Comparison of ENCODE assay signal across 16 cellular contexts in genomic region chr10:73234695-73235094, GRCh38.
"Had no signal": no experiment of that assay in that cellular context is flagged by ENCODE, and none has a peak within 500 bp of the region (broad histone marks: within the 10 kb centered on the region; RNA-seq: fewer than 3 reads in every experiment).

No MANE protein-coding gene starts in this region.

- H3K27me3 Mint-ChIP-seq: naive thymus-derived CD8-positive, alpha-beta T cell; stimulated activated memory B cell treated with anti-CD40 and anti-IgM and Interleukin-4, amounts not matched to agents 10 μg/mL and 1 μg/mL and 100 μg/mL, for 72 hours; stimulated activated naive CD8-positive, alpha-beta T cell treated with anti-CD3 and anti-CD28 coated beads, Interleukin-15, Interleukin-2, amounts not matched to agents 100 ng/mL and 50 ng/mL, for 24 hours had no signal

- H3K27ac ChIP-seq: coronary artery, epithelial cell of prostate, esophagus muscularis mucosa, right lobe of liver, tibial artery had no signal

- H3K27ac Mint-ChIP-seq: stimulated activated memory B cell treated with anti-CD40 and anti-IgM and Interleukin-4, amounts not matched to agents 10 μg/mL and 1 μg/mL and 100 μg/mL, for 72 hours; stimulated activated naive CD8-positive, alpha-beta T cell treated with anti-CD3 and anti-CD28 coated beads, Interleukin-15, Interleukin-2, amounts not matched to agents 100 ng/mL and 50 ng/mL, for 24 hours had no signal

- DNase-seq: central memory CD4-positive, alpha-beta T cell; effector CD4-positive, alpha-beta T cell; gastrocnemius medialis; immature natural killer cell; mammary epithelial cell; naive thymus-derived CD8-positive, alpha-beta T cell; posterior cingulate gyrus; right lobe of liver; stimulated activated CD4-positive, alpha-beta T cell treated with anti-CD3 and anti-CD28 coated beads, Interleukin-4, amount 100 ng/mL, for 1 hour; tibial artery had no signal

- H3K4me3 Mint-ChIP-seq: immature natural killer cell; naive thymus-derived CD8-positive, alpha-beta T cell; neural crest cell; stimulated activated memory B cell treated with anti-CD40 and anti-IgM and Interleukin-4, amounts not matched to agents 10 μg/mL and 1 μg/mL and 100 μg/mL, for 72 hours; stimulated activated naive CD8-positive, alpha-beta T cell treated with anti-CD3 and anti-CD28 coated beads, Interleukin-15, Interleukin-2, amounts not matched to agents 100 ng/mL and 50 ng/mL, for 24 hours had no signal

- H3K9me3 ChIP-seq: esophagus muscularis mucosa, gastrocnemius medialis, right lobe of liver, tibial artery had no signal

- H3K4me1 Mint-ChIP-seq: immature natural killer cell; naive thymus-derived CD8-positive, alpha-beta T cell; neural crest cell; stimulated activated memory B cell treated with anti-CD40 and anti-IgM and Interleukin-4, amounts not matched to agents 10 μg/mL and 1 μg/mL and 100 μg/mL, for 72 hours had no signal

- ATAC-seq: naive thymus-derived CD8-positive, alpha-beta T cell; right lobe of liver; stimulated activated memory B cell treated with anti-CD40 and anti-IgM and Interleukin-4, amounts not matched to agents 10 μg/mL and 1 μg/mL and 100 μg/mL, for 72 hours had no signal

- H3K4me1 ChIP-seq: esophagus muscularis mucosa, right lobe of liver, tibial artery had no signal

- H3K9me3 Mint-ChIP-seq: immature natural killer cell; naive thymus-derived CD8-positive, alpha-beta T cell; neural crest cell; stimulated activated memory B cell treated with anti-CD40 and anti-IgM and Interleukin-4, amounts not matched to agents 10 μg/mL and 1 μg/mL and 100 μg/mL, for 72 hours; stimulated activated naive CD8-positive, alpha-beta T cell treated with anti-CD3 and anti-CD28 coated beads, Interleukin-15, Interleukin-2, amounts not matched to agents 100 ng/mL and 50 ng/mL, for 24 hours had no signal

- H3K4me3 ChIP-seq: coronary artery, esophagus muscularis mucosa, gastrocnemius medialis, right lobe of liver, tibial artery had no signal

- H3K27me3 ChIP-seq: esophagus muscularis mucosa, gastrocnemius medialis, right lobe of liver, tibial artery had no signal
